ENCODE assay signal across 8 cellular contexts in the genomic region with DNA sequence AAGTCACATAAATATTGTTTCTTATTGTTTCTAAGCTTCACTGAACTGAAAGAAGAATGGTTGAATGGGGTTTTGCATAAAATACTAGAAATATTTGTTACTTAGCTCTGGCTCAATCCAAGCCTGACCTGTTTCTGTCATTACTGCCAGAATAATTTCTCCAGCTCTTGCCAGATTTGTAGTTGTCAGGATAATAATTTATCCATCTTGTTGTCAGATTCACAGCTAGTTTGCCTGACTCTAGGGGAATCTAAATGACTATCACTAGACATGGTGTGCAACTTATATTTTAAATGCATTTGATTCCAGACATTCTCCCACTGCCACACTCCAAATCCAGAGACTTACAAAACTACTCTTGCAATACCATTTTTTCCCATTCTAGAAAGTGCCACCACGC.
"Had no signal": no experiment of that assay in that cellular context is flagged by ENCODE, and none has a peak within 500 bp of the region (broad histone marks: within the 10 kb centered on the region; RNA-seq: fewer than 3 reads in every experiment).

No MANE protein-coding gene starts in this region.

- FAIRE-seq: HTR-8/SVneo, K562 had no signal

- H3K36me3 ChIP-seq: HAP-1 had no signal

- H3K4me3 Mint-ChIP-seq: HFFc6 had no signal

- H3K9me3 ChIP-seq: HAP-1 had no signal

- H3K9me3 Mint-ChIP-seq: HFFc6 had no signal

- H3K27ac Mint-ChIP-seq: HFFc6 had no signal

- H3K4me3 ChIP-seq: HAP-1, K562 had no signal

- ATAC-seq: HCT116, K562 had no signal

- DNase-seq: GOT3, H7, HFFc6, IMR-90 had no signal
